In the genomic region with DNA sequence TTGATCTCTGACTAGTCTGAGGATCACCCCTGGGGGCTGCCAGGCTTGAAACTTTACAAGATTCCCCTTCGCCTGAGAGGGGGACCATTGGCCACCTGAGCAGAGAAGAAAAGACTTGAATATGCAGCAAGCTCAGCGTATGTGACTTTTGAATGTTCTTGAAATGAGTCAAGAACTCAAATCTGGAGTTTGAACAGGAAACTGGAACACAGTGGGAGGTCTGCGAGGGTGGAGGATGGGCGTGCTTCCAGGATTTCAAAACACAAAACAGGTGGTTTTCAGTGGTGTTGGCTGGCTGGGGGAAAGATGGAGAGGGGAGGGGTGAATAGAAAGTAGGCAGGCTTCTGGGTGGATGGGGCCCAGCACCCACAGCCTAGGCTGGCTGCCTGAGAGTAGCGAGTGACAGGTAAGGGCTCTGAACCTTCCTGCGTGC, we compare ENCODE assay signal across 10 cellular contexts. TPM values are rescaled to one million over a fixed set of nuclear protein-coding genes. Genes with fewer than 3 reads are reported as not detected.
DNase-seq lines count a peak whose midpoint lies in the region; TF ChIP-seq lines count a peak whose summit lies in the region.
"Had no signal": no experiment of that assay in that cellular context is flagged by ENCODE, and none has a peak within 500 bp of the region (broad histone marks: within the 10 kb centered on the region; RNA-seq: fewer than 3 reads in every experiment).

No MANE protein-coding gene starts in this region.

- no peaks in the 10 kb centered on the region for H3K9me3 ChIP-seq in SJSA1 (replicated peaks)

- no peak overlapping the region for H3K27ac ChIP-seq in SJSA1
- H3K27ac ChIP-seq: VCaP had no signal

- H3K36me3 ChIP-seq in H7 (replicated peaks; ENCODE audit: control insufficient read depth, insufficient read depth, low read length) = no peaks in the 10 kb centered on the region
- no peaks in the 10 kb centered on the region for H3K36me3 ChIP-seq in SJSA1

- H3K4me3 Mint-ChIP-seq in endothelial cell (ENCODE audit: unreplicated experiment) = no peak overlapping the region
- H3K4me3 Mint-ChIP-seq: dendritic cell treated with granulocyte-macrophage colony-stimulating factor and Interleukin-4, amounts not matched to agents 40 ng/mL and 50 ng/mL, for 4 days had no signal

- peaks cover 17% of the 10 kb centered on the region for H3K27me3 Mint-ChIP-seq in endothelial cell (ENCODE audit: unreplicated experiment)

- no peaks in the 10 kb centered on the region for H3K9me3 Mint-ChIP-seq in endothelial cell (ENCODE audit: unreplicated experiment)

- peaks cover 19% of the 10 kb centered on the region for H3K4me1 ChIP-seq in SJSA1 (replicated peaks)

- no peak for TF ChIP-seq CTCF in GM12864 (IDR thresholded peaks at IDR 0.05; ENCODE audit: low read depth, low read length, missing control alignments)
- no peak for TF ChIP-seq CTCF in endothelial cell (IDR thresholded peaks at IDR 0.05; ENCODE audit: unreplicated experiment)

- H3K36me3 Mint-ChIP-seq in endothelial cell (ENCODE audit: low read depth, unreplicated experiment) = no peaks in the 10 kb centered on the region

- no peak overlapping the region for H3K27ac Mint-ChIP-seq in endothelial cell (ENCODE audit: unreplicated experiment)
- H3K27ac Mint-ChIP-seq: dendritic cell treated with granulocyte-macrophage colony-stimulating factor and Interleukin-4, amounts not matched to agents 40 ng/mL and 50 ng/mL, for 4 days had no signal

- DNase-seq in GM12864 (ENCODE audit: low read depth) (peak; percentile 26), H7 (peak; percentile 38), SJSA1 (ENCODE audit: low read depth in 1 of 2, low spot score in 2 of 2) (peak; percentile 76 to 82), kidney tubule cell (ENCODE audit: low spot score) (peak; percentile 91), endothelial cell (ENCODE audit: low spot score) (no peak), C1 segment of cervical spinal cord (lab: John Stamatoyannopoulos, UW) (no peak), SK-N-DZ (ENCODE audit: low spot score) (no peak)
- no peak for DNase-seq in activated CD8-positive, alpha-beta memory T cell treated with anti-CD3 and anti-CD28 coated beads, Interleukin-2, amount 50 U/mL, for 48 hours

- no peaks in the 10 kb centered on the region for H3K4me1 Mint-ChIP-seq in endothelial cell (ENCODE audit: unreplicated experiment)

- H3K4me3 ChIP-seq in GM12864 (ENCODE audit: low read depth, low read length) (no peak overlapping the region), H7 (ENCODE audit: insufficient read depth, low read depth, low read length) (no peak overlapping the region), SJSA1 (no peak overlapping the region)

- H3K27me3 ChIP-seq in H7 (ENCODE audit: control insufficient read depth, insufficient read depth, low read length) (peaks cover 31% of the 10 kb centered on the region), SJSA1 (replicated peaks) (no peaks in the 10 kb centered on the region)

RNA-seq across cellular contexts. Expression of a gene that starts 40.6 kb away (rescaled TPM):
- total RNA-seq in H7 (2014; rRNA removed; shearing (Covaris generic)) = not detected in 2 replicates
- total RNA-seq in SJSA1 (2014; rRNA removed; shearing (Covaris generic)) = not detected in 2 replicates
- total RNA-seq in endothelial cell (ENCODE audit: unreplicated experiment) = not detected
- not detected in 2 replicates for polyA plus RNA-seq in SK-N-DZ (2014; cell fraction: cytosol; rRNA removed)
- not detected in 2 replicates for polyA plus RNA-seq in SK-N-DZ (2014; cell fraction: nucleus; rRNA removed)

Comparison
In these comparisons a context has a peak if more than half of its experiments do, and no peak if none do; other contexts are left out.
1. DNase-seq: peak in GM12864 (single experiment), H7 (single experiment), SJSA1 (2 of 2) and kidney tubule cell (single experiment); none in endothelial cell (single experiment), C1 segment of cervical spinal cord (0 of 14), activated CD8-positive, alpha-beta memory T cell treated with anti-CD3 and anti-CD28 coated beads, Interleukin-2, amount 50 U/mL, for 48 hours (single experiment) and SK-N-DZ (single experiment).